ENCODE assay signal across 1 cellular context in the genomic region with DNA sequence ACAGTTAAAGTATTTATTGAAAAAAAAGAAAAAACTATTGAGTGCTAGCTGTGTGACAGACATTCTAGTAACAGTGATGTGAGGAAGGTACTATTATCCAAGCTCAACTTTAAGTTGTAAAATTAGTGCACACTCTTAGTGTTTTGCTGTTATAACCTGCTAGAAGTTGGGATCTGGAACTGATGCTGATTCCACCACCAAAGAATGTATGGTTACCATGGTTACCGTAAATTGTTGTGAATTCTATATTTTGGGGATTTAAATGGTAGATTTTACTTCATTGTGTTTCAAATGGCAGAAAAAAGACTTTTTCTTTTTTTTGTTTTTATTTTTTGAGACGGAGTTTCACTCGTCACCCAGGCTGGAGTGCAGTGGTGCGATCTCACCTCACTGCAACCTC.
TF ChIP-seq lines count a peak whose summit lies in the region.

No MANE protein-coding gene starts in this region.

TF ChIP-seq in A549, 52 proteins besides CTCF, POLR2A, EP300 and RAD21 (continued from another document):
- TF ChIP-seq PHF8 (IDR thresholded peaks at IDR 0.05; ENCODE audit: borderline replicate concordance, low read depth) = no peak
